8 cellular contexts compared by ENCODE assay signal in the genomic region with DNA sequence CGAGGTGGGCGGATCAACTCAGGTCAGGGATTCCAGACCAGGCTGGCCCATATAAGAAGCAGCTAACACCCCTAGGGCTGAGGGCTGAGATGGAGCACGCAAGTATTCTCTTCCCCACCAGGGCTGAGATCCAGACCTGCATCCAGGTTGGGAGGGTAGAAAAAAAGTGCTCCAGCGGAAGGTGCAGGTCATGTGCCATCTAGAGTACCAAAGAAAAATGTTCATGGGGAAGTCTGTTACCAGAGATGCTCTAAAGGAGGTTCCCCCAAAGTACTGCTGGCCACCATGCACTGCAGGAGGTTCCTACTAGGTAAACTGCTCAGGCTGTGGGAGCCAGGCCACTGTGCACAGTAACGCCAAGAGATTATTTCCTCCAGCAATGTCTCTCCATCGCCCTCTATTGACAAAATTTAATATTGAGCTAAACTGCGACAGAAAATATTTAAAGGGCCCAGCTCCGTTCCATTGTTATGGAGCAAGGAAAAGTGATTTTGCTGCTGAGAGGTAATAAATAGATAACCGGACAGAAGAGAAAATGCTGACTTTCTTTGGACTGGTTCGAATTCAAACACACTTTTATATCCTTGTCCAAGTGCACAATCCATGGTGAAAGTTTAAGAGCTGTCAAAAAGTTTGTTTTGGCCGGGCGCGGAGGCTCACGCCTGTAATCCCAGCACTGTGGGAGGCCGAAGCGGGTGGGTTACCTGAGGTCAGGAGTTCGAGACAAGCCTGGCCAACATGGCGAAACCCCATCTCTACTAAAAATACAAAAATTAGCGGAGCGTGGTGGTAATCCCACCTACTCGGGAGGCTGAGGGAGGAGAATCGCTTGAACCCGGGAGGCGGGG.
DNase-seq lines count a peak whose midpoint lies in the region; ATAC-seq and TF ChIP-seq lines count a peak whose summit lies in the region.

No MANE protein-coding gene starts in this region.

- H3K27ac ChIP-seq in AG04450 (ENCODE audit: low read depth, low read length) (peak overlapping the region; percentile 98), lower lobe of right lung (peak overlapping the region; percentile 78)

- TF ChIP-seq CTCF in AG04450 (IDR thresholded peaks at IDR 0.05; ENCODE audit: low read depth, low read length) (peak; percentile 87), lower lobe of right lung (IDR thresholded peaks at IDR 0.05) (peak; percentile 75)

- no peaks in the 10 kb centered on the region for H3K36me3 ChIP-seq in lower lobe of right lung

- H3K4me3 ChIP-seq in AG04450 (ENCODE audit: low read depth, low read length) (peak overlapping the region; percentile 93), lower lobe of right lung (peak overlapping the region; percentile 72)

- H3K9me3 ChIP-seq in AG04450 (ENCODE audit: control insufficient read depth, insufficient read depth, low read length): no peaks in the 10 kb centered on the region; the same call in 1 of the 2 replicates
- no peaks in the 10 kb centered on the region for H3K9me3 ChIP-seq in lower lobe of right lung

- CTCF ChIA-PET in AG04450 (lab: Charles Lee): interaction anchor here (0.6 to 2.4 kb wide), 74 partner anchors 8 to 1827 kb away, joined by 3 to 34 read pairs (median 5); a partner anchor contains a TSS

- peak; percentile 26 for ATAC-seq in GM18520 (IDR thresholded peaks at IDR 0.05; ENCODE audit: unreplicated experiment)
- peak; percentile 29 for ATAC-seq in HG03565 (IDR thresholded peaks at IDR 0.05; ENCODE audit: unreplicated experiment)
- ATAC-seq in lower lobe of right lung: peak; percentile 92 to 93

- H3K4me1 ChIP-seq in lower lobe of right lung: peaks cover 12% of the 10 kb centered on the region

- intact Hi-C loops in lower lobe of right lung (cut with DNase I): no loop called here

- H3K27me3 ChIP-seq in AG04450 (ENCODE audit: control insufficient read depth, insufficient read depth, low read length) (peaks cover 11% of the 10 kb centered on the region), lower lobe of right lung (ENCODE audit: low read depth) (peaks cover 3% of the 10 kb centered on the region)

- POLR2A ChIA-PET in AG04450 (lab: Yijun Ruan, JAX): interaction anchor here (0.6 to 1.0 kb wide), 7 partner anchors 20 to 620 kb away, joined by 3 to 8 read pairs (median 3); a partner anchor contains a TSS

- DNase-seq in AG04450 (ENCODE audit: low read depth, low spot score) (peak; percentile 57), NCI-H524 (lab: John Stamatoyannopoulos, UW) (peak; percentile 38 to 87), lower lobe of right lung (peak; percentile 60)
- DNase-seq in activated CD4-positive, alpha-beta T cell treated with anti-CD3 and anti-CD28 coated beads for 4 hours: peak; percentile 42 to 48
- DNase-seq in effector CD4-positive, alpha-beta T cell: peak; percentile 32
- DNase-seq in stimulated activated CD4-positive, alpha-beta T cell treated with anti-CD3 and anti-CD28 coated beads, TNF-alpha, amount 100 ng/mL, for 4 hours (ENCODE audit: low read depth in 3 of 3): peak; percentile 14 to 34 (median 15)

Comparison
In these comparisons a context has a peak if more than half of its experiments do, and no peak if none do; other contexts are left out.
1. Peak in every context shown above with its lines: DNase-seq, ATAC-seq, H3K4me3 ChIP-seq and H3K27ac ChIP-seq.
2. ATAC-seq: peak in every context shown above with its lines; median percentile 92 in lower lobe of right lung; 29 in HG03565; 26 in GM18520.